8 cellular contexts compared by ENCODE assay signal in the genomic region with DNA sequence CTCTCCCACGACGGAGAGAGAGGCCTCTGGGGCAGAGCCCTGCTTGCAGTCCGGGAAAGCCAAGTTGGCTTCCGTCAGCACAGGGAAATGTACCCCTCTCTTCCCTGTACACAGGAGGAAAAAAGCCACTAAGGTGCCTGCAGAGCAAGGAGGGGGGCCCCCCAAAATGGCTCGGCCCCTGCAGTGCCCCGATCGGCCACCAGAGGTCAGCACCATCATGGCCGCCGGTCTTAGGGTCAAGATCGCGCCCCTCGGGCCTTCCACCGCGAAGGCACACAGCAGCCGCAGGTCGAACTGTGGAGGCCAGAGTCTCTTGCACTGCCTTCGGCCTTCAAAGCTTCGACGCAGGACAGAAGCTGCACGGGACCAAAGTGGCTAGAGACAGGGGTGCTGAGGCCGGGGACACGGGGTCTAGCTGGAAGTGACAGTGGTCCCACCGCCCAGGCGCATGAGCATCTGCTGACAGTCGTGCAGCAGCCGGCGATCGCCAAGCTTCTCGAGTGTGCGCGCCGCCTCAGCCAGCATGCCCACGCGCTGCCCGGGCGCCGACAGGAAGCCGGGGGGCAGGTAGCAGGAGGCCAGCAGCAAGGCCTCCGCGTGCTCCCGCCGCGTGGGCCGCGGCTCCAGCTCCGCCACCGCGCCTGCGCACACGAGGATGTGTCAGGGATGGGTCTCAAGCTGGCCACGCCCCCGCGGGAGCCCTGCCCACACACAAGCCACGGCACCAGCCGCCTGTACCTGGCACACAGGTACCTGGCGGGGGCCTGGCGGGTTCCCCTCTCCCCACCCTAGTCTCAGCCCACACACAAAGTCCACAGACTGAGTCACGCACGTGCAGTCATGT. TPM values are rescaled to one million over a fixed set of nuclear protein-coding genes. Genes with fewer than 3 reads are reported as not detected.
DNase-seq lines count a peak whose midpoint lies in the region; ATAC-seq, FAIRE-seq and TF ChIP-seq lines count a peak whose summit lies in the region.

No MANE protein-coding gene starts in this region.

- no peak for TF ChIP-seq POLR2A in GM12891 (IDR thresholded peaks at IDR 0.05; ENCODE audit: low read depth, low read length)

- DNase-seq in GM12891 (ENCODE audit: insufficient read length, low spot score) (peak; percentile 95), RWPE1 (ENCODE audit: low spot score) (peak; percentile 77), activated gamma-delta T cell (lab: John Stamatoyannopoulos, UW) (peak; percentile 30), frontal cortex (ENCODE audit: low spot score in 2 of 2) (peak; percentile 87 to 92), pancreas (peak; percentile 57 to 92 (median 77)), upper lobe of right lung (peak; percentile 86)

- H3K36me3 ChIP-seq in pancreas, result peaks cover 0 to 10% (median 0%) of the 10 kb centered on the region in 3 donors
- peaks cover 47% of the 10 kb centered on the region for H3K36me3 ChIP-seq in upper lobe of right lung

- TF ChIP-seq CTCF in 22Rv1 (IDR thresholded peaks at IDR 0.05) (peak; percentile 97), RWPE1 (conservative IDR thresholded peaks at IDR 0.05; ENCODE audit: low read depth) (peak; percentile 96), pancreas (IDR thresholded peaks at IDR 0.05) (peak; percentile 98 to 100 (median 98)), upper lobe of right lung (IDR thresholded peaks at IDR 0.05) (peak; percentile 100)

- H3K27me3 ChIP-seq in pancreas (no peaks in the 10 kb centered on the region), upper lobe of right lung (no peaks in the 10 kb centered on the region)

- ATAC-seq in pancreas, result peak; percentile 59 to 86 (median 75)
- ATAC-seq in upper lobe of right lung, result peak; percentile 83
- no peak for ATAC-seq in GM21619 (IDR thresholded peaks at IDR 0.05; ENCODE audit: unreplicated experiment)

- no peaks in the 10 kb centered on the region for H3K4me1 ChIP-seq in pancreas
- peaks cover 5% of the 10 kb centered on the region for H3K4me1 ChIP-seq in upper lobe of right lung

- intact Hi-C loops in pancreas (cut with DNase I), result loop anchor here in 1 of 3 donors (2.0 kb wide), 1 partner anchor 46 kb away; no protein-coding TSS in a partner anchor
- intact Hi-C loops in upper lobe of right lung (cut with DNase I), result loop anchor here (5.0 to 10.0 kb wide), 2 partner anchors 45 to 102 kb away; no protein-coding TSS in a partner anchor

- H3K27ac ChIP-seq in 22Rv1 (peak overlapping the region; percentile 95), RWPE1 (peak overlapping the region; percentile 97), pancreas (peak overlapping the region in 2 of 4 donors; percentile 1 to 30), upper lobe of right lung (peak overlapping the region; percentile 42)

- H3K9me3 ChIP-seq in pancreas (no peaks in the 10 kb centered on the region), upper lobe of right lung (no peaks in the 10 kb centered on the region)

- WGBS in pancreas, 2 donors, result 57 to 61% methylated on average over 59 of the region's 59 CpGs

- peak; percentile 87 for FAIRE-seq in GM12891 (lab: Jason Lieb, UNC)
- FAIRE-seq in frontal cortex (lab: Jason Lieb, UNC), result no peak
- FAIRE-seq in pancreas (lab: Jason Lieb, UNC), result no peak

- no peak overlapping the region for H3K4me3 ChIP-seq in pancreas
- H3K4me3 ChIP-seq in upper lobe of right lung, result no peak overlapping the region

- CTCF ChIA-PET in RWPE1 (lab: Yijun Ruan, JAX), result interaction anchor here (0.7 to 2.5 kb wide), 13 partner anchors 8 to 215 kb away, joined by 3 to 21 read pairs (median 4); a partner anchor contains a TSS

- POLR2A ChIA-PET in RWPE1 (lab: Yijun Ruan, JAX; ENCODE audit: low non-redundant PET), result interaction anchor here (1.1 kb wide), 1 partner anchor 28 kb away, joined by 5 read pairs; no protein-coding TSS in a partner anchor

TF ChIP-seq in GM12891, 5 proteins besides CTCF, POLR2A, EP300 and RAD21:
- TF ChIP-seq POLR2AphosphoS5 (IDR thresholded peaks at IDR 0.05; ENCODE audit: low read depth, low read length) (no peak), TAF1 (IDR thresholded peaks at IDR 0.05; ENCODE audit: low read depth, low read length) (no peak), PAX5 (IDR thresholded peaks at IDR 0.05; ENCODE audit: insufficient read depth, low read length, severe bottlenecking) (no peak), SPI1 (IDR thresholded peaks at IDR 0.05; ENCODE audit: low read depth, low read length) (no peak), POU2F2 (IDR thresholded peaks at IDR 0.05; ENCODE audit: low read depth, low read length) (no peak)

RNA-seq across cellular contexts. Expression of a gene that starts 24.4 kb away (rescaled TPM):
- 16.7 TPM for polyA plus RNA-seq in GM12891 (2012; ENCODE audit: low read depth, missing spikeins)
- 17.5 TPM for total RNA-seq in frontal cortex
- total RNA-seq in pancreas, result 10 to 100 TPM; 12.0 to 38.1 (median 24.3) TPM
- 10 to 100 TPM; 67.3 to 77.5 TPM for polyA plus RNA-seq in pancreas
- total RNA-seq in upper lobe of right lung, result 80.8 TPM

Comparison
In these comparisons a context has a peak if more than half of its experiments do, and no peak if none do; other contexts are left out.
1. DNase-seq: peak in every context shown above with its lines; median percentile 95 in GM12891; 90 in frontal cortex; 86 in upper lobe of right lung; 77 in RWPE1; 77 in pancreas; 30 in activated gamma-delta T cell.